ENCODE assay signal across 8 cellular contexts in genomic region chr2:224357098-224357901, GRCh38. TPM values are rescaled to one million over a fixed set of nuclear protein-coding genes. Genes with fewer than 3 reads are reported as not detected.
DNase-seq lines count a peak whose midpoint lies in the region; ATAC-seq, FAIRE-seq and TF ChIP-seq lines count a peak whose summit lies in the region.

No MANE protein-coding gene starts in this region.

- no peaks in the 10 kb centered on the region for H3K36me3 ChIP-seq in GM12878 (ENCODE audit: control insufficient read depth in 2 of 2, insufficient read depth in 2 of 2, low read length in 1 of 2)

- no peak overlapping the region for H3K27ac Mint-ChIP-seq in T-helper 17 cell

- no peaks in the 10 kb centered on the region; a peak in 2 of 4 replicates for H3K27me3 ChIP-seq in GM12878 (replicated peaks in 1 of 2; ENCODE audit: control insufficient read depth in 2 of 2, insufficient read depth in 2 of 2, low read length in 1 of 2)

- no peak for TF ChIP-seq POLR2A in GM12878 (IDR thresholded peaks at IDR 0.05; ENCODE audit: low read depth, low read length)

- H2AFZ ChIP-seq in GM12878 (ENCODE audit: control insufficient read depth, low read depth, low read length) = no peak overlapping the region

- peaks cover 2% of the 10 kb centered on the region for H3K36me3 Mint-ChIP-seq in T-helper 17 cell (ENCODE audit: low read depth)

- FAIRE-seq in GM12878 (lab: Jason Lieb, UNC) = peak; percentile 98

- H3K27ac ChIP-seq in GM12878 (ENCODE audit: control insufficient read depth, insufficient read depth) = no peak overlapping the region

- CTCF ChIA-PET in GM12878 (lab: Yijun Ruan, JAX) = interaction anchor here (0.7 to 4.1 kb wide), 10 partner anchors 12 to 424 kb away, joined by 3 to 54 read pairs (median 6); no protein-coding TSS in a partner anchor

- H3K9ac ChIP-seq in GM12878 (ENCODE audit: control insufficient read depth, insufficient read depth, low read length) = no peak overlapping the region

- POLR2A ChIA-PET in GM12878 (lab: Charles Lee) = no interaction called here

- intact Hi-C loops in GM12878 (cut with micrococcal nuclease; ENCODE audit: unreplicated experiment) = loop anchor here (1.0 to 5.0 kb wide), 5 partner anchors 92 to 650 kb away; no protein-coding TSS in a partner anchor

- no TSS peak for BruUV-seq in GM12878 (replicated peaks; lab: Mats Ljungman, UMichigan)

- peak; percentile 84 for ATAC-seq in HG02588 (IDR thresholded peaks at IDR 0.05; ENCODE audit: unreplicated experiment)
- peak; percentile 79 for ATAC-seq in T-helper 17 cell
- ATAC-seq in GM12878 = peak; percentile 93

- peak; percentile 90 for TF ChIP-seq RAD21 in GM12878 (IDR thresholded peaks at IDR 0.05; ENCODE audit: insufficient read depth, low read depth, low read length)

- WGBS in GM12878 (ENCODE audit: insufficient coverage, insufficient replicate concordance, low lambda C conversion rate, missing lambda C conversion rate) = 49% methylated on average over 8 of the region's 8 CpGs

- H3K9me3 ChIP-seq in T-helper 17 cell (ENCODE audit: control insufficient read depth, low read length, poor library complexity, severe bottlenecking) = no peaks in the 10 kb centered on the region
- no peaks in the 10 kb centered on the region for H3K9me3 ChIP-seq in GM12878 (replicated peaks; ENCODE audit: control insufficient read depth, insufficient read depth, low read length)

- no peak overlapping the region for H3K4me3 ChIP-seq in GM12878

- H3K4me3 Mint-ChIP-seq in T-helper 17 cell = no peak overlapping the region

- TF ChIP-seq EP300 in GM12878 (IDR thresholded peaks at IDR 0.05; ENCODE audit: borderline replicate concordance in 1 of 2, control insufficient read depth in 1 of 2, low read depth in 2 of 2, low read length in 2 of 2) = no peak

- H3K4me1 Mint-ChIP-seq in T-helper 17 cell = peaks cover 4% of the 10 kb centered on the region

- no peak overlapping the region for H3K4me2 ChIP-seq in GM12878 (ENCODE audit: control insufficient read depth, insufficient read depth)

- SMC1A ChIA-PET in GM12878 (lab: Charles Lee; ENCODE audit: uncharacterized antibody, unreplicated experiment) = interaction anchor here (1.1 to 1.8 kb wide), 5 partner anchors 289 to 387 kb away, joined by 3 to 15 read pairs (median 5); no protein-coding TSS in a partner anchor

- RAD21 ChIA-PET in GM12878 (lab: Charles Lee; ENCODE audit: unreplicated experiment) = interaction anchor here (3.5 kb wide), 1 partner anchor 291 kb away, joined by 32 read pairs; no protein-coding TSS in a partner anchor

- H3K79me2 ChIP-seq in GM12878 (ENCODE audit: control insufficient read depth, insufficient read depth, low read length) = no peaks in the 10 kb centered on the region

- H3K4me1 ChIP-seq in GM12878 (ENCODE audit: control insufficient read depth, insufficient read depth, low read length) = no peaks in the 10 kb centered on the region

- no peaks in the 10 kb centered on the region for H4K20me1 ChIP-seq in GM12878 (ENCODE audit: control insufficient read depth, insufficient read depth)

- in situ Hi-C loops in GM12878 (cut with MboI) = loop anchor here (5.0 to 25.0 kb wide), 3 partner anchors 290 to 655 kb away; no protein-coding TSS in a partner anchor

- peak; percentile 76 for DNase-seq in DMS 273 (lab: John Stamatoyannopoulos, UW; ENCODE audit: unreplicated experiment)
- DNase-seq in DMS 273 treated with DMSO at 0.1 percent for 48 hours (lab: John Stamatoyannopoulos, UW) = no peak
- peak; percentile 23 for DNase-seq in NCI-H1092 treated with DMSO at 0.1 percent for 48 hours (lab: John Stamatoyannopoulos, UW)
- DNase-seq in T-helper 17 cell = peak in 1 of 3 donors; percentile 49
- peak; percentile 11 for DNase-seq in GM12878 (ENCODE audit: low read depth, low spot score)
- peak; percentile 72 for DNase-seq in iPS-NIHi7 (ENCODE audit: extremely low spot score)
- peak; percentile 50 for DNase-seq in stimulated activated CD4-positive, alpha-beta T cell treated with anti-CD3 and anti-CD28 coated beads, Interleukin-1b, Interleukin-23, amount 100 ng/mL, for 48 hours

- peaks cover 10% of the 10 kb centered on the region for H3K27me3 Mint-ChIP-seq in T-helper 17 cell

- peak; percentile 63 to 88 (median 68); a peak in 5 of 6 replicates for TF ChIP-seq CTCF in GM12878 (IDR thresholded peaks at IDR 0.05 in 2 of 3, conservative IDR thresholded peaks at IDR 0.05 in 1 of 3; ENCODE audit: control insufficient read depth in 2 of 3, extremely low read depth in 1 of 3, insufficient read depth in 1 of 3, low read depth in 3 of 3, low read length in 3 of 3)

TF ChIP-seq in GM12878, 131 proteins besides CTCF, POLR2A, EP300 and RAD21:
- TF ChIP-seq IRF3 (IDR thresholded peaks at IDR 0.05) (no peak), CEBPB (IDR thresholded peaks at IDR 0.05; ENCODE audit: borderline replicate concordance in 1 of 2, low read depth in 2 of 2, low read length in 2 of 2) (peak in 1 of 2 experiments; percentile 83; a peak in 2 of 4 replicates), SMC3 (IDR thresholded peaks at IDR 0.05; ENCODE audit: borderline replicate concordance, low read length) (peak; percentile 94), POU2F2 (IDR thresholded peaks at IDR 0.05; ENCODE audit: borderline replicate concordance, low read depth, low read length) (peak; percentile 76; the same call in 1 of the 3 replicates), ZNF384 (IDR thresholded peaks at IDR 0.05; ENCODE audit: borderline replicate concordance, low read depth, low read length) (no peak), BMI1 (IDR thresholded peaks at IDR 0.05; ENCODE audit: borderline replicate concordance) (no peak)

RNA-seq across cellular contexts. Expression of gene FAM124B, which starts 44.6 kb away (rescaled TPM):
- total RNA-seq in T-helper 17 cell (1 to 10 TPM; 2.7 to 3.3 TPM), GM12878 (2014; rRNA removed) (not detected in 2 replicates), GM12878 (2014; rRNA removed; fragmentation: Illumina TruSeq; extraction: Trizol) (not detected in 2 replicates), GM12878 (2021) (not detected in 2 replicates)
- total RNA-seq in GM12878 (2013; cell fraction: nucleolus; rRNA removed) = not detected in 2 replicates
- not detected for polyA plus RNA-seq in GM12878 (2011; ENCODE audit: low read depth)
- polyA plus RNA-seq in GM12878 (2011; rRNA removed) (not detected in 2 replicates), GM12878 (2014; fragmentation: Illumina TruSeq; extraction: Trizol) (not detected in 2 replicates), GM12878 (2014; fragmentation: Nextera tagmentation; extraction: Ambion mirVana) (not detected), GM12878 (2014; rRNA removed) (not detected in 2 replicates), GM12878 (2016; fragmentation: Nextera tagmentation; extraction: Ambion mirVana) (not detected)
- polyA plus RNA-seq in GM12878 (2011; cell fraction: cytosol; rRNA removed) = not detected in 2 replicates
- polyA plus RNA-seq in GM12878 (2011; cell fraction: nucleus; rRNA removed) = not detected in 2 replicates
- polyA plus RNA-seq in GM12878 (2012) = not detected in 2 replicates
- polyA minus RNA-seq in GM12878 (2011; rRNA and poly(A)+ RNA removed) = not detected in 2 replicates
- polyA minus RNA-seq in GM12878 (2011; cell fraction: cytosol; rRNA and poly(A)+ RNA removed) = not detected in 2 replicates
- not detected in 2 replicates for polyA minus RNA-seq in GM12878 (2011; cell fraction: nucleus; rRNA and poly(A)+ RNA removed)
